Comparison of ENCODE assay signal across 1 cellular context in genomic region chr6:167795874-167796667, GRCh38.
TF ChIP-seq lines count a peak whose summit lies in the region.

No MANE protein-coding gene starts in this region.

TF ChIP-seq in HepG2, 621 proteins besides CTCF, POLR2A, EP300 and RAD21 (continued from another document):
- TF ChIP-seq ZBTB34 (CRISPR knock-in tag; IDR thresholded peaks at IDR 0.05) (peak; percentile 38; the same call in 1 of the 2 replicates), ZFP90 (CRISPR knock-in tag; IDR thresholded peaks at IDR 0.05; ENCODE audit: borderline replicate concordance) (no peak), ZBTB33 (CRISPR knock-in tag; IDR thresholded peaks at IDR 0.05) (0 out of 2 replicates have a peak, but pooled peaks have one; percentile 64)
TF ChIP-seq in HepG2: peak in this region for 4.
